15 cellular contexts compared by ENCODE assay signal in genomic region chr10:78312197-78313046, GRCh38.
DNase-seq lines count a peak whose midpoint lies in the region; ATAC-seq, FAIRE-seq and TF ChIP-seq lines count a peak whose summit lies in the region.
"Had no signal": no experiment of that assay in that cellular context is flagged by ENCODE, and none has a peak within 500 bp of the region (broad histone marks: within the 10 kb centered on the region; RNA-seq: fewer than 3 reads in every experiment).

No MANE protein-coding gene starts in this region.

- H4K91ac ChIP-seq in trophoblast cell (ENCODE audit: low read depth, low read length), result peak overlapping the region; percentile 95

- H2AFZ ChIP-seq in trophoblast cell (ENCODE audit: insufficient read depth, low read length, poor library complexity), result no peak overlapping the region

- in situ Hi-C loops in astrocyte of the spinal cord (cut with HindIII; ENCODE audit: low sequenced_read_pairs), result no loop called here

- H3K4ac ChIP-seq in trophoblast cell (ENCODE audit: low read depth, low read length), result peak overlapping the region; percentile 65

- no peak overlapping the region for H4K12ac ChIP-seq in trophoblast cell (ENCODE audit: low read depth, low read length)

- H3K9ac ChIP-seq in trophoblast cell (ENCODE audit: low read length), result no peak overlapping the region

- H2BK5ac ChIP-seq in trophoblast cell (ENCODE audit: low read depth, low read length, poor library complexity), result peak overlapping the region; percentile 91

- DNase-seq in ELF-1 (ENCODE audit: low read depth, low spot score) (peak; percentile 54), astrocyte of the spinal cord (ENCODE audit: low read depth, low spot score) (peak; percentile 47), left ventricle myocardium inferior (no peak), trophoblast cell (peak in 1 of 2 donors; percentile 3), GM12892 (ENCODE audit: insufficient read length) (no peak), A673 (ENCODE audit: low spot score) (no peak)
- DNase-seq: foreskin keratinocyte; MM.1S; naive thymus-derived CD8-positive, alpha-beta T cell; NK-92 treated with Interleukin-12 subunit alpha and Interleukin-12 subunit beta, amount 100 ng/mL, for 24 hours; SHP77 treated with DMSO at 0.1 percent for 48 hours had no signal

- TF ChIP-seq POLR2A in GM12892 (IDR thresholded peaks at IDR 0.05; ENCODE audit: low read depth, low read length), result no peak

- H3K36me3 ChIP-seq in left ventricle myocardium inferior, result no peaks in the 10 kb centered on the region
- H3K36me3 ChIP-seq in trophoblast cell (ENCODE audit: control insufficient read depth in 1 of 2, insufficient read depth in 2 of 2, low read length in 2 of 2), result no peaks in the 10 kb centered on the region
- no peaks in the 10 kb centered on the region for H3K36me3 ChIP-seq in A673 (ENCODE audit: insufficient read depth, low read length, poor library complexity, severe bottlenecking)

- peak overlapping the region; percentile 31 for H4K8ac ChIP-seq in trophoblast cell (ENCODE audit: low read depth, low read length)

- H3K4me3 ChIP-seq in astrocyte of the spinal cord (ENCODE audit: low read depth, low read length), result no peak overlapping the region
- H3K4me3 ChIP-seq in left ventricle myocardium inferior, result no peak overlapping the region
- no peak overlapping the region for H3K4me3 ChIP-seq in trophoblast cell (ENCODE audit: low read depth, low read length)
- H3K4me3 ChIP-seq in A673 (ENCODE audit: low read depth, low read length, poor library complexity, severe bottlenecking), result no peak overlapping the region

- peak overlapping the region; percentile 85 for H2AK5ac ChIP-seq in trophoblast cell (ENCODE audit: low read length)

- peak overlapping the region; percentile 90 for H3K14ac ChIP-seq in trophoblast cell (ENCODE audit: low read length)

- TF ChIP-seq CTCF in astrocyte of the spinal cord (IDR thresholded peaks at IDR 0.05; ENCODE audit: low read depth, low read length), result no peak
- TF ChIP-seq CTCF in left ventricle myocardium inferior (IDR thresholded peaks at IDR 0.05; ENCODE audit: borderline replicate concordance), result no peak
- TF ChIP-seq CTCF in A673 (conservative IDR thresholded peaks at IDR 0.05; ENCODE audit: low read depth, low read length), result no peak

- H3K9me3 ChIP-seq in left ventricle myocardium inferior (replicated peaks), result peaks cover 8% of the 10 kb centered on the region
- no peaks in the 10 kb centered on the region for H3K9me3 ChIP-seq in trophoblast cell (ENCODE audit: insufficient read depth, low read depth, low read length)
- H3K9me3 ChIP-seq in A673 (ENCODE audit: low read depth, low read length, poor library complexity, severe bottlenecking), result no peaks in the 10 kb centered on the region

- no peak overlapping the region for H3K4me2 ChIP-seq in trophoblast cell (ENCODE audit: low read length)

- intact Hi-C loops in left ventricle myocardium inferior (cut with micrococcal nuclease) (no loop called here), A673 (cut with micrococcal nuclease; ENCODE audit: unreplicated experiment) (no loop called here)

- H3K79me1 ChIP-seq in trophoblast cell (ENCODE audit: low read length), result peaks cover 27% of the 10 kb centered on the region

- FAIRE-seq in GM12892 (lab: Jason Lieb, UNC), result no peak
- FAIRE-seq: islet of Langerhans had no signal

- peak overlapping the region; percentile 98 for H2BK12ac ChIP-seq in trophoblast cell (ENCODE audit: low read length)

- no peaks in the 10 kb centered on the region for H3K27me3 ChIP-seq in left ventricle myocardium inferior (ENCODE audit: low read depth)
- H3K27me3 ChIP-seq in trophoblast cell (ENCODE audit: insufficient read depth, low read length), result no peaks in the 10 kb centered on the region
- H3K27me3 ChIP-seq in A673 (replicated peaks; ENCODE audit: insufficient read depth, low read depth, low read length, poor library complexity), result peaks cover 3% of the 10 kb centered on the region

- no peak for ATAC-seq in GM21390 (IDR thresholded peaks at IDR 0.05; ENCODE audit: unreplicated experiment)
- no peak for ATAC-seq in HG02981 (IDR thresholded peaks at IDR 0.05; ENCODE audit: unreplicated experiment)
- ATAC-seq: activated naive CD4-positive, alpha-beta T cell treated with anti-CD3 and anti-CD28 coated beads, Interleukin-2, amount 50 U/mL, for 72 hours; foreskin keratinocyte; naive thymus-derived CD8-positive, alpha-beta T cell had no signal

- peak overlapping the region; percentile 51 for H3K27ac ChIP-seq in left ventricle myocardium inferior (replicated peaks)
- H3K27ac ChIP-seq in trophoblast cell (ENCODE audit: low read depth, low read length), result peak overlapping the region; percentile 80
- H3K27ac ChIP-seq in A673 (ENCODE audit: low read depth, low read length, poor library complexity, severe bottlenecking), result no peak overlapping the region
- H3K27ac ChIP-seq: foreskin keratinocyte had no signal

- BruUV-seq in A673 (replicated peaks; lab: Mats Ljungman, UMichigan), result no TSS peak

- WGBS in trophoblast cell (ENCODE audit: extremely low coverage, insufficient coverage, insufficient read length), result no CpG with 5 or more reads among the region's 9 CpGs

- H2BK120ac ChIP-seq in trophoblast cell (ENCODE audit: insufficient read depth, low read length, poor library complexity), result peak overlapping the region; percentile 93

- CTCF ChIA-PET in A673 (lab: Charles Lee), result no interaction called here

- peak overlapping the region; percentile 89 for H3K18ac ChIP-seq in trophoblast cell (ENCODE audit: low read length)

- POLR2A ChIA-PET in A673 (lab: Charles Lee; ENCODE audit: low non-redundant PET), result no interaction called here

- H3K23ac ChIP-seq in trophoblast cell (ENCODE audit: low read length), result no peak overlapping the region

- H3K79me2 ChIP-seq in trophoblast cell (ENCODE audit: control insufficient read depth, insufficient read depth, low read length, poor library complexity), result peaks cover 9% of the 10 kb centered on the region

- H3K4me1 ChIP-seq in left ventricle myocardium inferior, result peaks cover 16% of the 10 kb centered on the region
- H3K4me1 ChIP-seq in trophoblast cell (ENCODE audit: control insufficient read depth in 1 of 2, insufficient read depth in 2 of 2, low read length in 2 of 2), result peaks cover 15 to 25% of the 10 kb centered on the region in 2 experiments
- no peaks in the 10 kb centered on the region for H3K4me1 ChIP-seq in A673 (ENCODE audit: insufficient read depth, low read length, poor library complexity, severe bottlenecking)
- H3K4me1 ChIP-seq: foreskin keratinocyte had no signal

Comparison
In these comparisons a context has a peak if more than half of its experiments do, and no peak if none do; other contexts are left out.
1. DNase-seq: peak in ELF-1 (single experiment) and astrocyte of the spinal cord (single experiment); none in left ventricle myocardium inferior (single experiment), GM12892 (single experiment) and A673 (single experiment).